Comparison of ENCODE assay signal across 8 cellular contexts in the genomic region with DNA sequence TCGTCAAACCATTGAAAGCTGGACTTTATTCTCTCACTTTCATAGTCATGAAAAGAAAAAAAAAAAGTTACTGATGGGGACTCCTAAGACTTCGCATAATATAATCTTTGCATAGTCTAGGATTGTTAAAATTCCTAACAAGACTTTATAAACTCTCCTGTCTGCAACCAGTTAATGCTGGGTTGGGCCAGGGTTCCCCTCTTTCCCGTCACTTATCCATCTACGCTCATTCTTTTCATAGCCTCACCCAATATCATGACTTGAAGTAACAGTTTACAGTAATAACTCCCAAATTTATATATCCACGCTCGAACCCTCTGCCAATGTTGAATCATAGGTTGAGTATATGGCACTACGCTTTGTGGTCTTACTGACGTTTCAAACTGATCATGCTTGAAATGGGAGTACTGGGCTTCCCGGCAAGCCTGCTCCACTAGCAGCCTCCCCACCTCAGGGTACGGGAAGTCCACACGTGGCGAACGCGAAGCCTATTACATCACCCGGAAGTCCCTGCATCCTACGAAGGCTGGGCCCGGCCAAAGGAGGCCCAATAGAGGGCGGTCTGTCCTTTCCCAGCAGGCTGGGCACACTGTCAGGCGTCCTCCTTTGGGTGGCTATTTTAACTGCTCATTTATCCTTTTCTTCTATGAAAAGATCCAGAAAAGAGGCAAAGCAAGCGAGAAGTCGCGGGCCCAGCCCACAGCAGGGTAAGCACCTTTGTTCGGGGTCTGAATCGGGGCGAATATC. TPM values are rescaled to one million over a fixed set of nuclear protein-coding genes. Genes with fewer than 3 reads are reported as not detected.
DNase-seq lines count a peak whose midpoint lies in the region; ATAC-seq and TF ChIP-seq lines count a peak whose summit lies in the region.

No MANE protein-coding gene starts in this region.

- DNase-seq in COR-L47 (lab: John Stamatoyannopoulos, UW) (peak; percentile 94), NCI-H82 (lab: John Stamatoyannopoulos, UW) (peak; percentile 97), endothelial cell (ENCODE audit: low spot score) (peak; percentile 82), mesenteric fat pad (ENCODE audit: low spot score) (peak; percentile 96)
- peak; percentile 85 for DNase-seq in activated CD8-positive, alpha-beta T cell treated with anti-CD3 and anti-CD28 coated beads, Interleukin-2, amount 10 ng/mL, durations not matched to agents 7 days and 5 days
- DNase-seq in stimulated activated CD8-positive, alpha-beta memory T cell treated with anti-CD3 and anti-CD28 coated beads, Interleukin-15, amount 100 ng/mL, for 1 hour (ENCODE audit: low read depth): peak; percentile 50

- H3K4me3 Mint-ChIP-seq in activated CD8-positive, alpha-beta T cell treated with anti-CD3 and anti-CD28 coated beads, Interleukin-2, amount 10 ng/mL, durations not matched to agents 7 days and 5 days: no peak overlapping the region
- H3K4me3 Mint-ChIP-seq in endothelial cell (ENCODE audit: unreplicated experiment): peak overlapping the region; percentile 38

- CTCF ChIA-PET in activated CD8-positive, alpha-beta T cell treated with anti-CD3 and anti-CD28 coated beads, Interleukin-2, amount 10 ng/mL, durations not matched to agents 7 days and 5 days (lab: Charles Lee): no interaction called here

- H3K9me3 Mint-ChIP-seq in activated CD8-positive, alpha-beta T cell treated with anti-CD3 and anti-CD28 coated beads, Interleukin-2, amount 10 ng/mL, durations not matched to agents 7 days and 5 days (ENCODE audit: insufficient read depth): no peaks in the 10 kb centered on the region
- H3K9me3 Mint-ChIP-seq in endothelial cell (ENCODE audit: unreplicated experiment): no peaks in the 10 kb centered on the region

- ATAC-seq in GM19455 (IDR thresholded peaks at IDR 0.05; ENCODE audit: unreplicated experiment) (peak; percentile 66), HG03575 (IDR thresholded peaks at IDR 0.05; ENCODE audit: extremely low read depth, insufficient number of reproducible peaks, low FRiP score, unreplicated experiment) (peak; percentile 26)
- ATAC-seq in activated CD8-positive, alpha-beta T cell treated with anti-CD3 and anti-CD28 coated beads, Interleukin-2, amount 10 ng/mL, durations not matched to agents 7 days and 5 days: peak; percentile 76

- H3K27ac Mint-ChIP-seq in activated CD8-positive, alpha-beta T cell treated with anti-CD3 and anti-CD28 coated beads, Interleukin-2, amount 10 ng/mL, durations not matched to agents 7 days and 5 days: no peak overlapping the region
- H3K27ac Mint-ChIP-seq in endothelial cell (ENCODE audit: unreplicated experiment): no peak overlapping the region

- H3K36me3 Mint-ChIP-seq in activated CD8-positive, alpha-beta T cell treated with anti-CD3 and anti-CD28 coated beads, Interleukin-2, amount 10 ng/mL, durations not matched to agents 7 days and 5 days (ENCODE audit: low read depth): peaks cover 37% of the 10 kb centered on the region
- peaks cover 14% of the 10 kb centered on the region for H3K36me3 Mint-ChIP-seq in endothelial cell (ENCODE audit: low read depth, unreplicated experiment)

- POLR2A ChIA-PET in activated CD8-positive, alpha-beta T cell treated with anti-CD3 and anti-CD28 coated beads, Interleukin-2, amount 10 ng/mL, durations not matched to agents 7 days and 5 days (lab: Charles Lee): interaction anchor here (1.0 kb wide), 1 partner anchor 42 kb away, joined by 7 read pairs; no protein-coding TSS in a partner anchor

- no peaks in the 10 kb centered on the region for H3K27me3 Mint-ChIP-seq in activated CD8-positive, alpha-beta T cell treated with anti-CD3 and anti-CD28 coated beads, Interleukin-2, amount 10 ng/mL, durations not matched to agents 7 days and 5 days (ENCODE audit: low read depth)
- peaks cover 11% of the 10 kb centered on the region for H3K27me3 Mint-ChIP-seq in endothelial cell (ENCODE audit: unreplicated experiment)

- no peak for TF ChIP-seq CTCF in endothelial cell (IDR thresholded peaks at IDR 0.05; ENCODE audit: unreplicated experiment)

- H3K4me1 Mint-ChIP-seq in activated CD8-positive, alpha-beta T cell treated with anti-CD3 and anti-CD28 coated beads, Interleukin-2, amount 10 ng/mL, durations not matched to agents 7 days and 5 days (ENCODE audit: low read depth): peaks cover 33% of the 10 kb centered on the region
- H3K4me1 Mint-ChIP-seq in endothelial cell (ENCODE audit: unreplicated experiment): peaks cover 13% of the 10 kb centered on the region

RNA-seq across cellular contexts. Expression of gene ZNF460, which starts 0.7 kb away (rescaled TPM):
- 10 to 100 TPM; 43.9 to 46.6 TPM for total RNA-seq in activated CD8-positive, alpha-beta T cell treated with anti-CD3 and anti-CD28 coated beads, Interleukin-2, amount 10 ng/mL, durations not matched to agents 7 days and 5 days
- total RNA-seq in endothelial cell (ENCODE audit: unreplicated experiment) (51.2 TPM), mesenteric fat pad (50.3 TPM)

RNA-seq across cellular contexts. Expression of gene ZNF805, which starts 39.2 kb away (rescaled TPM):
- total RNA-seq in activated CD8-positive, alpha-beta T cell treated with anti-CD3 and anti-CD28 coated beads, Interleukin-2, amount 10 ng/mL, durations not matched to agents 7 days and 5 days: 1 to 10 TPM; 9.8 to 9.9 TPM
- 20.4 TPM for total RNA-seq in endothelial cell (ENCODE audit: unreplicated experiment)
- total RNA-seq in mesenteric fat pad: 16.3 TPM

RNA-seq across cellular contexts. Expression of gene ZNF543, which starts 40.7 kb away (rescaled TPM):
- 1 to 10 TPM; 7.0 to 7.5 TPM for total RNA-seq in activated CD8-positive, alpha-beta T cell treated with anti-CD3 and anti-CD28 coated beads, Interleukin-2, amount 10 ng/mL, durations not matched to agents 7 days and 5 days
- total RNA-seq in endothelial cell (ENCODE audit: unreplicated experiment): 13.7 TPM
- 5.3 TPM for total RNA-seq in mesenteric fat pad

RNA-seq across cellular contexts. Expression of gene AURKC, which starts 48.8 kb away (rescaled TPM):
- 1 to 10 TPM in 1 of 2 experiments, under 1 TPM in 1; 0.94 to 1.3 TPM for total RNA-seq in activated CD8-positive, alpha-beta T cell treated with anti-CD3 and anti-CD28 coated beads, Interleukin-2, amount 10 ng/mL, durations not matched to agents 7 days and 5 days
- 3.2 TPM for total RNA-seq in endothelial cell (ENCODE audit: unreplicated experiment)
- total RNA-seq in mesenteric fat pad: 2.0 TPM

Comparison
In these comparisons a context has a peak if more than half of its experiments do, and no peak if none do; other contexts are left out.
1. Peak in every context shown above with its lines: DNase-seq and ATAC-seq.
2. ATAC-seq: peak in every context shown above with its lines; median percentile 76 in activated CD8-positive, alpha-beta T cell treated with anti-CD3 and anti-CD28 coated beads, Interleukin-2, amount 10 ng/mL, durations not matched to agents 7 days and 5 days; 66 in GM19455; 26 in HG03575.